14 cellular contexts compared by ENCODE assay signal in the genomic region with DNA sequence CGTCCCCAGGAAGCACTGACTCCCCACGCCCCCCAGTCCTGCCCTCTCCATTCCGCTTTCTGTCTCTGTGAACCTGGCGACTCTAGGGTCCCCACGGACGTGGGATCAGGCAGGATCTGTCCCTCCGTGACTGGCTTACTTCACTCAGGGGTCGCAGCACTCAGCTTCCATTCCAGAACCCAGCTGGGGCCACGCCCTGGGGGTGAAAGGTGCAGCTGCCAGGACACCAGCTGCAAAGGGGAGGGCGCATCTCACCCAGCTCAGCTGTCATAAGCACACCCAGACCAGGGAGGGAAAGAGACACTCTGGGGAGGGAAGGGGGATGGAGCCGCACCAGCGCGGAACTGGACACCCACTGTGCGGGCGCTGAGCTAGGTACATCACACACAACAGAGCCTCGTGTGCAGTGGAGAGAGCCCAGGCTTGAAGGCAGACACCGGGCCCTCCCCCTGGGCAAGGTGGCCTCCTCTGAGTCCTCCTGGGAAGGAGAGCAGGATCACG.
DNase-seq lines count a peak whose midpoint lies in the region; ATAC-seq and TF ChIP-seq lines count a peak whose summit lies in the region.
"Had no signal": no experiment of that assay in that cellular context is flagged by ENCODE, and none has a peak within 500 bp of the region (broad histone marks: within the 10 kb centered on the region; RNA-seq: fewer than 3 reads in every experiment).

No MANE protein-coding gene starts in this region.

- H3K27me3 ChIP-seq in RWPE2 (ENCODE audit: insufficient read depth, poor library complexity, severe bottlenecking), result no peaks in the 10 kb centered on the region

- peak overlapping the region in 1 of 3 experiments; percentile 68 for H3K4me3 Mint-ChIP-seq in nephron
- H3K4me3 Mint-ChIP-seq: activated CD4-positive, alpha-beta T cell treated with anti-CD3 and anti-CD28 coated beads, Interleukin-2, amount 10 ng/mL, durations not matched to agents 7 days and 5 days; activated T-helper 1 cell treated with anti-CD3 and anti-CD28 coated beads, Interleukin-12 subunit alpha, Interleukin-12 subunit beta, Interleukin-2, Interleukin-4 antibody, amounts not matched to agents 30 ng/mL and 10 ng/mL and 1 ng/mL, durations not matched to agents 14 hours and 24 hours and 36 hours had no signal

- no peaks in the 10 kb centered on the region for H3K27me3 Mint-ChIP-seq in nephron (ENCODE audit: low read depth)
- H3K27me3 Mint-ChIP-seq: activated CD4-positive, alpha-beta T cell treated with anti-CD3 and anti-CD28 coated beads, Interleukin-2, amount 10 ng/mL, durations not matched to agents 7 days and 5 days had no signal

- DNase-seq in AG08395 (ENCODE audit: low spot score) (peak; percentile 31), HFF-Myc (ENCODE audit: extremely low read depth, low read depth) (no peak), RWPE2 (ENCODE audit: low spot score) (peak; percentile 55), putamen (ENCODE audit: low spot score) (no peak), kidney tubule cell (ENCODE audit: low spot score) (no peak), DMS79 treated with DMSO at 0.1 percent for 48 hours (lab: John Stamatoyannopoulos, UW) (no peak)
- no peak for DNase-seq in activated effector memory CD4-positive, alpha-beta T cell treated with Interleukin-2 at 50 U/mL for 16 hours
- DNase-seq: activated CD4-positive, alpha-beta T cell treated with anti-CD3 and anti-CD28 coated beads, Interleukin-2, amount 10 ng/mL, durations not matched to agents 7 days and 5 days; effector CD8-positive, alpha-beta T cell; stimulated activated CD4-positive, alpha-beta T cell treated with anti-CD3 and anti-CD28 coated beads, Interleukin-1b, Interleukin-23, amount 100 ng/mL, for 48 hours; T-helper 1 cell had no signal

- H3K36me3 ChIP-seq in RWPE2 (ENCODE audit: low read depth), result peaks cover 17% of the 10 kb centered on the region

- no peak for ATAC-seq in RWPE2 (ENCODE audit: low read depth)

- H3K4me1 Mint-ChIP-seq in nephron, result peaks cover 35% of the 10 kb centered on the region

- no peaks in the 10 kb centered on the region for H3K4me1 ChIP-seq in RWPE2 (ENCODE audit: insufficient read depth, poor library complexity, severe bottlenecking)

- H3K4me3 ChIP-seq in HFF-Myc (replicated peaks; ENCODE audit: low read depth, low read length) (0 out of 2 replicates have a peak overlapping the region, but pooled peaks have one; percentile 1), RWPE2 (ENCODE audit: severe bottlenecking) (no peak overlapping the region)

- TF ChIP-seq CTCF in HFF-Myc (IDR thresholded peaks at IDR 0.05; ENCODE audit: low read depth, low read length, missing control alignments) (no peak), RWPE2 (IDR thresholded peaks at IDR 0.05; ENCODE audit: poor library complexity, severe bottlenecking) (no peak), nephron (IDR thresholded peaks at IDR 0.05; ENCODE audit: unreplicated experiment in 3 of 3) (no peak)

- H3K27ac ChIP-seq in RWPE2 (ENCODE audit: poor library complexity, severe bottlenecking), result no peak overlapping the region
- H3K27ac ChIP-seq: C4-2B had no signal

- H3K9me3 ChIP-seq in RWPE2 (ENCODE audit: severe bottlenecking), result no peaks in the 10 kb centered on the region

- H3K36me3 Mint-ChIP-seq in nephron (ENCODE audit: low read depth), result peaks cover 25% of the 10 kb centered on the region

- H3K9me3 Mint-ChIP-seq in nephron, result no peaks in the 10 kb centered on the region
- H3K9me3 Mint-ChIP-seq: activated CD4-positive, alpha-beta T cell treated with anti-CD3 and anti-CD28 coated beads, Interleukin-2, amount 10 ng/mL, durations not matched to agents 7 days and 5 days; activated T-helper 1 cell treated with anti-CD3 and anti-CD28 coated beads, Interleukin-12 subunit alpha, Interleukin-12 subunit beta, Interleukin-2, Interleukin-4 antibody, amounts not matched to agents 30 ng/mL and 10 ng/mL and 1 ng/mL, durations not matched to agents 14 hours and 24 hours and 36 hours had no signal

- peak overlapping the region; percentile 75 to 90 (median 89) for H3K27ac Mint-ChIP-seq in nephron
- H3K27ac Mint-ChIP-seq: activated T-helper 1 cell treated with anti-CD3 and anti-CD28 coated beads, Interleukin-12 subunit alpha, Interleukin-12 subunit beta, Interleukin-2, Interleukin-4 antibody, amounts not matched to agents 30 ng/mL and 10 ng/mL and 1 ng/mL, durations not matched to agents 14 hours and 24 hours and 36 hours had no signal

Comparison
In these comparisons a context has a peak if more than half of its experiments do, and no peak if none do; other contexts are left out.
1. DNase-seq: peak in AG08395 (single experiment) and RWPE2 (single experiment); none in HFF-Myc (single experiment), putamen (single experiment), kidney tubule cell (single experiment), activated effector memory CD4-positive, alpha-beta T cell treated with Interleukin-2 at 50 U/mL for 16 hours (single experiment) and DMS79 treated with DMSO at 0.1 percent for 48 hours (single experiment).